Comparison of ENCODE assay signal across 36 cellular contexts in the genomic region with DNA sequence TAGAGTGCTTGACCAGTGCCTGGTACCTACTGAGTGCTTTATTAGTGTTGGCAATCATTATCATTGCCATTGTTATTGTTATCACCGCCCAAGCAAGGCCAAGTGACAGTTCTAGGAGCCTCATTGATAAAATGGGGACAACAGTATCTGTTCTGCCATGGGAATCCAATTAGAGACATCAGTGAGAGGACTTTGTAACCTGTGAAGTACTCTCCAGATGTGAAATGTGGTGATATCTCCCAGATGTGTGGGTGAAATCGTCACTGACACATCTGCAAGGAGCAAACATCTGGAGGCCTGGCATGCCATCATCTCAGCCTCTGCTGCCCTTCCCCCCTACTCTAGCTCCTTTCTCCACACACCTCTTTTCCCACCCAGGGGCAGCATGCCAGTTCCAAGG.
DNase-seq lines count a peak whose midpoint lies in the region; ATAC-seq, FAIRE-seq and TF ChIP-seq lines count a peak whose summit lies in the region.
"Had no signal": no experiment of that assay in that cellular context is flagged by ENCODE, and none has a peak within 500 bp of the region (broad histone marks: within the 10 kb centered on the region; RNA-seq: fewer than 3 reads in every experiment).

No MANE protein-coding gene starts in this region.

- no peak for TF ChIP-seq RAD21 in K562 (CRISPR knock-in tag; conservative IDR thresholded peaks at IDR 0.05 in 1 of 2, IDR thresholded peaks at IDR 0.05 in 1 of 2)

- H3K23ac ChIP-seq in mesenchymal stem cell (ENCODE audit: low read length in 2 of 2) (peak overlapping the region in 1 of 2 experiments; percentile 37), mesendoderm (ENCODE audit: low read length) (no peak overlapping the region), neuronal stem cell (ENCODE audit: low read depth, low read length, poor library complexity) (peak overlapping the region; percentile 23)

- POLR2A ChIA-PET in K562 (lab: Yijun Ruan, JAX), result no interaction called here
- POLR2A ChIA-PET in MCF 10A (lab: Yijun Ruan, JAX), result no interaction called here
- POLR2A ChIA-PET in RWPE1 (lab: Yijun Ruan, JAX; ENCODE audit: low non-redundant PET), result no interaction called here

- H3K4me1 Mint-ChIP-seq in MCF 10A (ENCODE audit: insufficient read depth, unreplicated experiment), result no peaks in the 10 kb centered on the region
- H3K4me1 Mint-ChIP-seq: B cell; CD14-positive monocyte; CD4-positive, alpha-beta memory T cell; CD4-positive, CD25-positive, alpha-beta regulatory T cell; CD8-positive, alpha-beta memory T cell had no signal

- intact Hi-C loops in K562 (cut with micrococcal nuclease), result no loop called here
- intact Hi-C loops in MCF 10A (cut with micrococcal nuclease), result no loop called here

- H3K27me3 ChIP-seq in K562 (ENCODE audit: control insufficient read depth in 2 of 2, insufficient read depth in 2 of 2, low read length in 2 of 2), result no peaks in the 10 kb centered on the region
- H3K27me3 ChIP-seq in mesenchymal stem cell (ENCODE audit: control insufficient read depth in 1 of 2, insufficient read depth in 1 of 2, low read length in 2 of 2), result no peaks in the 10 kb centered on the region
- H3K27me3 ChIP-seq in mesendoderm (ENCODE audit: insufficient read depth, low read length, poor library complexity), result no peaks in the 10 kb centered on the region
- H3K27me3 ChIP-seq in neuronal stem cell (ENCODE audit: control insufficient read depth in 3 of 3, insufficient read depth in 3 of 3, low read depth in 1 of 3, low read length in 3 of 3), result no peaks in the 10 kb centered on the region
- H3K27me3 ChIP-seq: BE2C; BLaER1; BLaER1 treated with 17β-estradiol and CSF1 and Interleukin-3, amounts not matched to agents 10 nM and 100 nM had no signal

- no peaks in the 10 kb centered on the region for H4K20me1 ChIP-seq in K562 (replicated peaks; ENCODE audit: control insufficient read depth, insufficient read depth, low read length)
- H4K20me1 ChIP-seq: BLaER1; BLaER1 treated with 17β-estradiol and CSF1 and Interleukin-3, amounts not matched to agents 10 nM and 100 nM had no signal

- no peaks in the 10 kb centered on the region for H3K9me3 Mint-ChIP-seq in MCF 10A (ENCODE audit: unreplicated experiment)
- H3K9me3 Mint-ChIP-seq: CD4-positive, alpha-beta T cell; CD8-positive, alpha-beta memory T cell; CD8-positive, alpha-beta T cell had no signal

- TF ChIP-seq CTCF in K562 (IDR thresholded peaks at IDR 0.05 in 2 of 3, conservative IDR thresholded peaks at IDR 0.05 in 1 of 3; ENCODE audit: insufficient read depth in 2 of 3, low read depth in 1 of 3, low read length in 3 of 3) (no peak), MCF 10A (IDR thresholded peaks at IDR 0.05; ENCODE audit: unreplicated experiment) (no peak), RWPE1 (conservative IDR thresholded peaks at IDR 0.05; ENCODE audit: low read depth) (no peak)

- H3K36me3 ChIP-seq in K562 (ENCODE audit: control insufficient read depth, insufficient read depth, low read length) (no peaks in the 10 kb centered on the region), mesenchymal stem cell (ENCODE audit: control insufficient read depth in 1 of 2, insufficient read depth in 2 of 2, low read depth in 1 of 2, low read length in 2 of 2) (peaks cover 0 to 17% of the 10 kb centered on the region in 2 experiments), mesendoderm (ENCODE audit: control insufficient read depth, insufficient read depth, low read length) (no peaks in the 10 kb centered on the region), neuronal stem cell (replicated peaks in 1 of 2; ENCODE audit: control insufficient read depth in 2 of 2, insufficient read depth in 2 of 2, low read length in 2 of 2) (no peaks in the 10 kb centered on the region)
- H3K36me3 ChIP-seq: BLaER1; BLaER1 treated with 17β-estradiol and CSF1 and Interleukin-3, amounts not matched to agents 10 nM and 100 nM had no signal

- peaks cover under 1% of the 10 kb centered on the region for H3K36me3 Mint-ChIP-seq in MCF 10A (ENCODE audit: insufficient read depth, unreplicated experiment)
- H3K36me3 Mint-ChIP-seq: CD14-positive monocyte had no signal

- no peak overlapping the region for H3K56ac ChIP-seq in mesendoderm (ENCODE audit: low read length)

- H3K9ac ChIP-seq in K562 (ENCODE audit: insufficient read depth in 1 of 2, low read depth in 2 of 2, low read length in 2 of 2) (no peak overlapping the region), mesenchymal stem cell (ENCODE audit: low read length) (no peak overlapping the region), mesendoderm (ENCODE audit: low read length) (no peak overlapping the region), neuronal stem cell (ENCODE audit: low read depth, low read length, poor library complexity) (no peak overlapping the region)
- H3K9ac ChIP-seq: BLaER1; BLaER1 treated with 17β-estradiol and CSF1 and Interleukin-3, amounts not matched to agents 10 nM and 100 nM had no signal

- H2BK15ac ChIP-seq in mesenchymal stem cell (ENCODE audit: low read depth, poor library complexity, severe bottlenecking), result no peak overlapping the region
- no peak overlapping the region for H2BK15ac ChIP-seq in mesendoderm (replicated peaks; ENCODE audit: low read depth)
- no peak overlapping the region for H2BK15ac ChIP-seq in neuronal stem cell (ENCODE audit: low read length)

- H4K5ac ChIP-seq in mesendoderm (ENCODE audit: low read length), result no peak overlapping the region

- H3K79me2 ChIP-seq in K562 (ENCODE audit: control insufficient read depth, insufficient read depth, low read length) (no peaks in the 10 kb centered on the region), mesendoderm (ENCODE audit: control insufficient read depth, insufficient read depth, low read length) (no peaks in the 10 kb centered on the region)

- H3K79me1 ChIP-seq in mesenchymal stem cell (replicated peaks; ENCODE audit: low read length, poor library complexity, severe bottlenecking) (no peaks in the 10 kb centered on the region), mesendoderm (ENCODE audit: low read length) (no peaks in the 10 kb centered on the region), neuronal stem cell (ENCODE audit: low read depth, low read length) (no peaks in the 10 kb centered on the region)

- H3K4me1 ChIP-seq in K562 (replicated peaks in 1 of 2; ENCODE audit: control insufficient read depth in 2 of 2, insufficient read depth in 2 of 2, low read length in 2 of 2) (peaks cover 0 to 30% of the 10 kb centered on the region in 2 experiments; a peak in 3 of 5 replicates), mesenchymal stem cell (ENCODE audit: control insufficient read depth, insufficient read depth, low read depth, low read length) (peaks cover 3% of the 10 kb centered on the region), mesendoderm (ENCODE audit: control insufficient read depth, low read depth, low read length) (no peaks in the 10 kb centered on the region), neuronal stem cell (ENCODE audit: control insufficient read depth in 2 of 2, insufficient read depth in 1 of 2, low read depth in 1 of 2, low read length in 2 of 2) (peaks cover 1 to 3% of the 10 kb centered on the region in 2 donors)
- H3K4me1 ChIP-seq: A549; BE2C; BLaER1; BLaER1 treated with 17β-estradiol and CSF1 and Interleukin-3, amounts not matched to agents 10 nM and 100 nM; Caco-2 had no signal

- no peak for TF ChIP-seq POLR2A in K562 (conservative IDR thresholded peaks at IDR 0.05)

- H2AK5ac ChIP-seq in mesenchymal stem cell (ENCODE audit: low read length, severe bottlenecking) (peak overlapping the region; percentile 22), mesendoderm (ENCODE audit: low read length) (no peak overlapping the region), neuronal stem cell (ENCODE audit: low read depth, low read length) (no peak overlapping the region)

- H2BK5ac ChIP-seq in mesenchymal stem cell (ENCODE audit: low read depth, low read length, poor library complexity, severe bottlenecking), result no peak overlapping the region
- no peak overlapping the region for H2BK5ac ChIP-seq in mesendoderm (ENCODE audit: low read length)
- no peak overlapping the region for H2BK5ac ChIP-seq in neuronal stem cell (ENCODE audit: low read length)

- BruUV-seq in K562 (replicated peaks; lab: Mats Ljungman, UMichigan), result no TSS peak
- BruUV-seq in MCF 10A (replicated peaks; lab: Mats Ljungman, UMichigan), result no TSS peak

- H3K27ac ChIP-seq in K562 (ENCODE audit: extremely low read depth, low read depth, low read length) (no peak overlapping the region), mesenchymal stem cell (ENCODE audit: low read length, poor library complexity, severe bottlenecking) (no peak overlapping the region), mesendoderm (ENCODE audit: low read depth, low read length) (no peak overlapping the region), neuronal stem cell (replicated peaks; ENCODE audit: low read length) (no peak overlapping the region), RWPE1 (no peak overlapping the region)
- H3K27ac ChIP-seq: 22Rv1; A549; BLaER1; BLaER1 treated with 17β-estradiol and CSF1 and Interleukin-3, amounts not matched to agents 10 nM and 100 nM; C4-2B had no signal

- DNase-seq in K562 (ENCODE audit: extremely low read depth in 1 of 4, low spot score in 3 of 4), result no peak
- DNase-seq in mesenchymal stem cell, result no peak
- peak; percentile 53 for DNase-seq in mesendoderm
- DNase-seq in neuronal stem cell (ENCODE audit: low spot score), result no peak
- DNase-seq in MCF 10A (ENCODE audit: unreplicated experiment), result no peak
- no peak for DNase-seq in RWPE1 (ENCODE audit: low spot score)
- no peak for DNase-seq in DMS79 (lab: John Stamatoyannopoulos, UW)
- DNase-seq: 8988T; ACHN; AML-193; BE2C; C1 segment of cervical spinal cord; Caco-2; Calu3; CD4-positive, alpha-beta memory T cell; CD4-positive, alpha-beta T cell; CD4-positive, CD25-positive, alpha-beta regulatory T cell; CD8-positive, alpha-beta memory T cell; CD8-positive, alpha-beta T cell; COR-L47; DMS 273 treated with DMSO at 0.1 percent for 48 hours; DMS153; DMS53; DMS79 treated with DMSO at 0.1 percent for 48 hours; DND-41; EL had no signal

- no peak overlapping the region for H4K8ac ChIP-seq in mesenchymal stem cell (ENCODE audit: low read length)
- no peak overlapping the region for H4K8ac ChIP-seq in mesendoderm (ENCODE audit: low read depth, low read length)
- no peak overlapping the region for H4K8ac ChIP-seq in neuronal stem cell (ENCODE audit: low read depth, low read length)

- H2BK120ac ChIP-seq in mesenchymal stem cell (ENCODE audit: low read depth, low read length), result no peak overlapping the region
- H2BK120ac ChIP-seq in mesendoderm (ENCODE audit: low read depth, low read length), result no peak overlapping the region
- H2BK120ac ChIP-seq in neuronal stem cell (ENCODE audit: low read depth, low read length), result no peak overlapping the region

- no peak for TF ChIP-seq EP300 in K562 (IDR thresholded peaks at IDR 0.05; ENCODE audit: low read length)

- no peak for ATAC-seq in K562
- ATAC-seq in HG03139 (IDR thresholded peaks at IDR 0.05; ENCODE audit: unreplicated experiment), result no peak
- ATAC-seq: A549; CD8-positive, alpha-beta T cell had no signal

- no peaks in the 10 kb centered on the region for H3K27me3 Mint-ChIP-seq in MCF 10A (ENCODE audit: insufficient read depth, unreplicated experiment)
- H3K27me3 Mint-ChIP-seq: B cell; CD4-positive, alpha-beta memory T cell; CD4-positive, alpha-beta T cell; CD4-positive, CD25-positive, alpha-beta regulatory T cell; CD8-positive, alpha-beta memory T cell had no signal

- no peaks in the 10 kb centered on the region for H3K9me3 ChIP-seq in K562 (replicated peaks; ENCODE audit: control insufficient read depth, insufficient read depth, low read depth, low read length)
- H3K9me3 ChIP-seq in mesenchymal stem cell (ENCODE audit: control insufficient read depth, low read length), result no peaks in the 10 kb centered on the region
- no peaks in the 10 kb centered on the region for H3K9me3 ChIP-seq in neuronal stem cell (replicated peaks in 1 of 2; ENCODE audit: control insufficient read depth in 2 of 2, insufficient read depth in 1 of 2, low read depth in 1 of 2, low read length in 2 of 2)
- H3K9me3 ChIP-seq: A549; BE2C; BLaER1; BLaER1 treated with 17β-estradiol and CSF1 and Interleukin-3, amounts not matched to agents 10 nM and 100 nM; Caco-2 had no signal

- CTCF ChIA-PET in K562 (lab: Yijun Ruan, JAX; ENCODE audit: low intra/inter-chr PET ratio), result no interaction called here
- CTCF ChIA-PET in MCF 10A (lab: Yijun Ruan, JAX), result interaction anchor here (0.6 kb wide), 1 partner anchor 15 kb away, joined by 3 read pairs; no protein-coding TSS in a partner anchor
- CTCF ChIA-PET in RWPE1 (lab: Yijun Ruan, JAX), result no interaction called here

- H3K18ac ChIP-seq in mesenchymal stem cell (ENCODE audit: low read depth in 1 of 2, low read length in 2 of 2), result no peak overlapping the region
- no peak overlapping the region for H3K18ac ChIP-seq in mesendoderm (ENCODE audit: low read length)
- no peak overlapping the region for H3K18ac ChIP-seq in neuronal stem cell (ENCODE audit: low read length)

- H3K9me1 ChIP-seq in K562 (ENCODE audit: control insufficient read depth, insufficient read depth, low read length), result no peaks in the 10 kb centered on the region

- H3K4ac ChIP-seq in mesenchymal stem cell (ENCODE audit: low read depth in 1 of 2, low read length in 2 of 2) (no peak overlapping the region), mesendoderm (ENCODE audit: low read depth, low read length) (no peak overlapping the region), neuronal stem cell (ENCODE audit: low read length) (no peak overlapping the region)

- H2BK12ac ChIP-seq in mesenchymal stem cell (ENCODE audit: low read length in 2 of 2) (no peak overlapping the region), neuronal stem cell (ENCODE audit: low read length) (no peak overlapping the region)

- H3K4me3 ChIP-seq in K562 (no peak overlapping the region), mesenchymal stem cell (ENCODE audit: insufficient read depth in 1 of 2, low read depth in 1 of 2, low read length in 2 of 2) (no peak overlapping the region), mesendoderm (ENCODE audit: low read length) (no peak overlapping the region), neuronal stem cell (ENCODE audit: low read length in 2 of 2) (no peak overlapping the region)
- H3K4me3 ChIP-seq: A549; BLaER1; BLaER1 treated with 17β-estradiol and CSF1 and Interleukin-3, amounts not matched to agents 10 nM and 100 nM had no signal

- FAIRE-seq in K562 (lab: Jason Lieb, UNC), result no peak
- FAIRE-seq: A204.1, A549, D721Med had no signal

- H3K4me2 ChIP-seq in K562 (ENCODE audit: insufficient read depth, low read length) (no peak overlapping the region), mesenchymal stem cell (ENCODE audit: low read length, poor library complexity, severe bottlenecking) (no peak overlapping the region), mesendoderm (ENCODE audit: low read length) (no peak overlapping the region), neuronal stem cell (ENCODE audit: insufficient read depth, low read length, poor library complexity, severe bottlenecking) (no peak overlapping the region)
- H3K4me2 ChIP-seq: A549; BLaER1; BLaER1 treated with 17β-estradiol and CSF1 and Interleukin-3, amounts not matched to agents 10 nM and 100 nM had no signal

- no peak overlapping the region for H3K27ac Mint-ChIP-seq in MCF 10A (ENCODE audit: low read depth, unreplicated experiment)
- H3K27ac Mint-ChIP-seq: B cell; CD14-positive monocyte; CD4-positive, alpha-beta memory T cell; CD4-positive, alpha-beta T cell; CD4-positive, CD25-positive, alpha-beta regulatory T cell; CD8-positive, alpha-beta memory T cell; CD8-positive, alpha-beta T cell had no signal

- in situ Hi-C loops in K562 (cut with MboI), result no loop called here

- H2AFZ ChIP-seq in K562 (ENCODE audit: low read depth, low read length) (no peak overlapping the region), mesenchymal stem cell (ENCODE audit: low read depth, low read length) (no peak overlapping the region), neuronal stem cell (ENCODE audit: low read length) (no peak overlapping the region)

- H4K91ac ChIP-seq in mesenchymal stem cell (ENCODE audit: low read length) (no peak overlapping the region), neuronal stem cell (ENCODE audit: low read depth, low read length, poor library complexity) (no peak overlapping the region)

- H3K14ac ChIP-seq in mesenchymal stem cell (ENCODE audit: low read length in 2 of 2) (no peak overlapping the region), neuronal stem cell (ENCODE audit: low read length) (no peak overlapping the region)

- 28% methylated on average over 2 of the region's 2 CpGs for WGBS in K562 (ENCODE audit: insufficient coverage, low coverage, missing lambda C conversion rate)
- 83% methylated on average over 2 of the region's 2 CpGs for WGBS in mesenchymal stem cell
- no CpG with 5 or more reads among the region's 2 CpGs for WGBS in mesendoderm (ENCODE audit: extremely low coverage, insufficient coverage, low lambda C conversion rate)
- no CpG with 5 or more reads among the region's 2 CpGs for WGBS in neuronal stem cell (ENCODE audit: extremely low coverage in 2 of 2, insufficient read length in 2 of 2, insufficient replicate concordance in 1 of 2), 2 donors

- no peak overlapping the region for H3K4me3 Mint-ChIP-seq in MCF 10A (ENCODE audit: unreplicated experiment)
- H3K4me3 Mint-ChIP-seq: B cell; CD14-positive monocyte; CD4-positive, alpha-beta memory T cell; CD4-positive, alpha-beta T cell; CD4-positive, CD25-positive, alpha-beta regulatory T cell; CD8-positive, alpha-beta memory T cell; CD8-positive, alpha-beta T cell had no signal
